Comparison of ENCODE assay signal across 8 cellular contexts in genomic region chr7:101921546-101922489, GRCh38.
DNase-seq lines count a peak whose midpoint lies in the region; ATAC-seq and TF ChIP-seq lines count a peak whose summit lies in the region.
"Not testable (repeated sequence)": the region's sequence is repeated elsewhere in the genome, so short reads cannot be mapped to it uniquely, and the experiment has no call there.

No MANE protein-coding gene starts in this region.

- H2BK15ac ChIP-seq in IMR-90 (ENCODE audit: low read depth, low read length) = peak overlapping the region; percentile 5; the same call in 1 of the 3 replicates
- not testable (repeated sequence) for H2BK15ac ChIP-seq in mesendoderm (replicated peaks; ENCODE audit: low read depth)

- H3K4me1 ChIP-seq in BLaER1 = peaks cover 77% of the 10 kb centered on the region
- peaks cover 22% of the 10 kb centered on the region for H3K4me1 ChIP-seq in IMR-90 (ENCODE audit: control insufficient read depth, insufficient read depth, low read length)
- peaks cover 37% of the 10 kb centered on the region for H3K4me1 ChIP-seq in left ventricle myocardium inferior
- not testable (repeated sequence) for H3K4me1 ChIP-seq in mesendoderm (ENCODE audit: control insufficient read depth, low read depth, low read length)
- H3K4me1 ChIP-seq in psoas muscle = peaks cover 31% of the 10 kb centered on the region
- peaks cover 8 to 12% of the 10 kb centered on the region in 2 donors for H3K4me1 ChIP-seq in uterus

- not testable (repeated sequence) for H4K5ac ChIP-seq in IMR-90 (ENCODE audit: low read depth, low read length); mesendoderm (ENCODE audit: low read length)

- H3K36me3 Mint-ChIP-seq in WTC11 = peaks cover 11% of the 10 kb centered on the region

- H4K20me1 ChIP-seq in BLaER1 (peaks cover 61% of the 10 kb centered on the region), IMR-90 (ENCODE audit: insufficient read depth, low read length) (peaks cover 20% of the 10 kb centered on the region)

- not testable (repeated sequence) for H3K27me3 ChIP-seq in BLaER1; IMR-90 (ENCODE audit: control insufficient read depth, insufficient read depth, low read length); left ventricle myocardium inferior (ENCODE audit: low read depth); mesendoderm (ENCODE audit: insufficient read depth, low read length, poor library complexity); psoas muscle (ENCODE audit: insufficient read depth in 3 of 3, low read length in 2 of 3); uterus

- WGBS in IMR-90 (ENCODE audit: extremely low coverage in 2 of 2, insufficient read length in 1 of 2), 2 experiments = 100% methylated on average over 2 of the region's 14 CpGs; no CpG with 5 or more reads in 1 of the 2 experiments
- WGBS in mesendoderm (ENCODE audit: extremely low coverage, insufficient coverage, low lambda C conversion rate) = no CpG with 5 or more reads among the region's 14 CpGs
- WGBS in psoas muscle, 3 donors = 94 to 98% (median 96%) methylated on average over 14 of the region's 14 CpGs

- H2AK5ac ChIP-seq in IMR-90 (ENCODE audit: low read depth, low read length) = peak overlapping the region; percentile 94
- not testable (repeated sequence) for H2AK5ac ChIP-seq in mesendoderm (ENCODE audit: low read length)

- H3K23ac ChIP-seq in IMR-90 (ENCODE audit: low read depth, low read length) = peak overlapping the region; percentile 66; the same call in 1 of the 2 replicates
- not testable (repeated sequence) for H3K23ac ChIP-seq in mesendoderm (ENCODE audit: low read length)

- in situ Hi-C loops in IMR-90 (cut with MboI; ENCODE audit: low sequenced_read_pairs) = not testable (repeated sequence)

- H3K56ac ChIP-seq in IMR-90 (ENCODE audit: extremely low read depth, insufficient read depth, low read length) = not testable (repeated sequence)
- peak overlapping the region; percentile 65 for H3K56ac ChIP-seq in mesendoderm (ENCODE audit: low read length)

- not testable (repeated sequence) for H3K4me3 ChIP-seq in BLaER1; IMR-90 (ENCODE audit: insufficient read depth, low read depth, low read length); choroid plexus epithelial cell (ENCODE audit: low read depth, low read length); left ventricle myocardium inferior; mesendoderm (ENCODE audit: low read length); psoas muscle; uterus

- H3K27ac Mint-ChIP-seq in WTC11 = peak overlapping the region; percentile 75

- H2BK5ac ChIP-seq in IMR-90 (ENCODE audit: low read depth, low read length, poor library complexity, severe bottlenecking) = peak overlapping the region; percentile 74
- H2BK5ac ChIP-seq in mesendoderm (ENCODE audit: low read length) = not testable (repeated sequence)

- TF ChIP-seq POLR2A in IMR-90 (IDR thresholded peaks at IDR 0.05; ENCODE audit: low read depth, low read length); uterus (IDR thresholded peaks at IDR 0.05): not testable (repeated sequence)

- not testable (repeated sequence) for H3K9me3 ChIP-seq in BLaER1; IMR-90 (ENCODE audit: control insufficient read depth, insufficient read depth, low read length); left ventricle myocardium inferior (replicated peaks); psoas muscle; uterus

- H3K79me2 ChIP-seq in mesendoderm (ENCODE audit: control insufficient read depth, insufficient read depth, low read length) = peaks cover 73% of the 10 kb centered on the region

- H4K8ac ChIP-seq in IMR-90 (ENCODE audit: low read depth in 2 of 2, low read length in 2 of 2) = peak overlapping the region in 1 of 2 experiments; percentile 74; a peak in 2 of 4 replicates
- not testable (repeated sequence) for H4K8ac ChIP-seq in mesendoderm (ENCODE audit: low read depth, low read length)

- H3K36me3 ChIP-seq in BLaER1 = peaks cover 91% of the 10 kb centered on the region
- H3K36me3 ChIP-seq in IMR-90 (ENCODE audit: control insufficient read depth, insufficient read depth, low read length) = peaks cover 21% of the 10 kb centered on the region
- H3K36me3 ChIP-seq in left ventricle myocardium inferior = peaks cover 21% of the 10 kb centered on the region
- H3K36me3 ChIP-seq in mesendoderm (ENCODE audit: control insufficient read depth, insufficient read depth, low read length); uterus: not testable (repeated sequence)
- peaks cover 0 to 17% of the 10 kb centered on the region in 2 donors for H3K36me3 ChIP-seq in psoas muscle (ENCODE audit: insufficient read depth in 1 of 2, low read depth in 1 of 2)

- 0 out of 2 replicates have a peak overlapping the region, but pooled peaks have one; percentile 83 for H4K91ac ChIP-seq in IMR-90 (ENCODE audit: insufficient read depth, low read depth, low read length)

- peak overlapping the region; percentile 80 for H2BK20ac ChIP-seq in IMR-90 (ENCODE audit: low read depth, low read length)

- TF ChIP-seq CTCF in IMR-90 (conservative IDR thresholded peaks at IDR 0.05; ENCODE audit: low read depth, low read length); WTC11 (IDR thresholded peaks at IDR 0.05); choroid plexus epithelial cell (conservative IDR thresholded peaks at IDR 0.05; ENCODE audit: low read depth, low read length); left ventricle myocardium inferior (IDR thresholded peaks at IDR 0.05; ENCODE audit: borderline replicate concordance); psoas muscle (IDR thresholded peaks at IDR 0.05); uterus (IDR thresholded peaks at IDR 0.05): not testable (repeated sequence)

- DNase-seq in IMR-90 = peak; percentile 93
- not testable (repeated sequence) for DNase-seq in WTC11 (ENCODE audit: low spot score); left ventricle myocardium inferior; mesendoderm; psoas muscle; uterus
- peak; percentile 43 for DNase-seq in choroid plexus epithelial cell (ENCODE audit: low read depth)

- BruUV-seq in IMR-90 (replicated peaks; lab: Mats Ljungman, UMichigan) = not testable (repeated sequence)

- H3K18ac ChIP-seq in IMR-90 (ENCODE audit: low read depth, low read length) (peak overlapping the region; percentile 62), mesendoderm (ENCODE audit: low read length) (peak overlapping the region; percentile 0)

- not testable (repeated sequence) for H3K4me3 Mint-ChIP-seq in WTC11

- peak; percentile 81 for ATAC-seq in IMR-90 (ENCODE audit: low read depth)
- ATAC-seq in WTC11, psoas muscle: not testable (repeated sequence)

- peak overlapping the region; percentile 88 for H3K14ac ChIP-seq in IMR-90 (replicated peaks; ENCODE audit: low read depth, low read length)

- H3K4ac ChIP-seq in IMR-90 (ENCODE audit: low read depth, low read length) = peak overlapping the region; percentile 88
- H3K4ac ChIP-seq in mesendoderm (ENCODE audit: low read depth, low read length) = not testable (repeated sequence)

- H3K27ac ChIP-seq in BLaER1 = peak overlapping the region; percentile 93; the same call in 1 of the 2 replicates
- H3K27ac ChIP-seq in IMR-90 (ENCODE audit: insufficient read depth, low read length) = peak overlapping the region; percentile 44; the same call in 1 of the 2 replicates
- peak overlapping the region; percentile 68 for H3K27ac ChIP-seq in left ventricle myocardium inferior (replicated peaks)
- not testable (repeated sequence) for H3K27ac ChIP-seq in mesendoderm (ENCODE audit: low read depth, low read length)
- H3K27ac ChIP-seq in psoas muscle = peak overlapping the region; percentile 87
- H3K27ac ChIP-seq in uterus = peak overlapping the region; percentile 91

- not testable (repeated sequence) for H3K4me2 ChIP-seq in BLaER1; mesendoderm (ENCODE audit: low read length)
- H3K4me2 ChIP-seq in IMR-90 (ENCODE audit: low read depth, low read length) = peak overlapping the region; percentile 34; the same call in 1 of the 2 replicates

- dilution Hi-C loops in IMR-90 (cut with HindIII; ENCODE audit: low sequenced_read_pairs, unreplicated experiment) = not testable (repeated sequence)

- not testable (repeated sequence) for H3K9me3 Mint-ChIP-seq in WTC11

- not testable (repeated sequence) for H2AFZ ChIP-seq in IMR-90 (replicated peaks; ENCODE audit: low read length, poor library complexity)

- H3K79me1 ChIP-seq in IMR-90 (ENCODE audit: low read depth in 1 of 2, low read length in 2 of 2) (peaks cover 54 to 82% of the 10 kb centered on the region in 2 experiments), mesendoderm (ENCODE audit: low read length) (peaks cover 32% of the 10 kb centered on the region)

- intact Hi-C loops in IMR-90 (cut with micrococcal nuclease) = loop anchor here (5.0 to 10.0 kb wide), 2 partner anchors 40 to 123 kb away; no protein-coding TSS in a partner anchor
- intact Hi-C loops in left ventricle myocardium inferior (cut with micrococcal nuclease); psoas muscle (cut with DNase I); uterus (cut with DNase I; ENCODE audit: low total_unique reads): not testable (repeated sequence)

- peaks cover 39% of the 10 kb centered on the region for H3K4me1 Mint-ChIP-seq in WTC11

- H3K9ac ChIP-seq in BLaER1; IMR-90 (ENCODE audit: low read depth, low read length): not testable (repeated sequence)
- H3K9ac ChIP-seq in mesendoderm (ENCODE audit: low read length) = peak overlapping the region; percentile 2

- peak overlapping the region; percentile 88 for H2BK120ac ChIP-seq in IMR-90 (ENCODE audit: low read depth, low read length)
- H2BK120ac ChIP-seq in mesendoderm (ENCODE audit: low read depth, low read length) = not testable (repeated sequence)

- POLR2A ChIA-PET in IMR-90 (lab: Charles Lee; ENCODE audit: unreplicated experiment) = not testable (repeated sequence)
- POLR2A ChIA-PET in WTC11 (lab: Charles Lee) = interaction anchor here (0.5 to 1.2 kb wide), 2 partner anchors 22 to 73 kb away, joined by 3 to 4 read pairs; no protein-coding TSS in a partner anchor

- H3K9me1 ChIP-seq in IMR-90 (ENCODE audit: insufficient read depth, low read length) = peaks cover 27% of the 10 kb centered on the region

- not testable (repeated sequence) for TF ChIP-seq RAD21 in IMR-90 (IDR thresholded peaks at IDR 0.05; ENCODE audit: low read length)

- not testable (repeated sequence) for H2AK9ac ChIP-seq in IMR-90 (replicated peaks; ENCODE audit: low read depth, low read length, poor library complexity)

- CTCF ChIA-PET in IMR-90 (lab: Yijun Ruan, JAX); WTC11 (lab: Charles Lee): not testable (repeated sequence)

- not testable (repeated sequence) for H3K27me3 Mint-ChIP-seq in WTC11 (ENCODE audit: low read depth)
